Comparison of ENCODE assay signal across 9 cellular contexts in genomic region chr10:11210211-11210922, GRCh38.
DNase-seq lines count a peak whose midpoint lies in the region; ATAC-seq lines count a peak whose summit lies in the region.
"Had no signal": no experiment of that assay in that cellular context is flagged by ENCODE, and none has a peak within 500 bp of the region (broad histone marks: within the 10 kb centered on the region; RNA-seq: fewer than 3 reads in every experiment).

No MANE protein-coding gene starts in this region.

- CTCF ChIA-PET in activated CD4-positive, alpha-beta memory T cell treated with anti-CD3 and anti-CD28 coated beads for 36 hours (lab: Charles Lee) = interaction anchor here (0.9 to 1.5 kb wide), 6 partner anchors 9 to 62 kb away, joined by 3 to 5 read pairs (median 4); no protein-coding TSS in a partner anchor

- peak; percentile 61 for ATAC-seq in left ventricle myocardium superior
- no peak for ATAC-seq in stimulated activated naive B cell treated with anti-CD40 and anti-IgM and Interleukin-4, amounts not matched to agents 10 μg/mL and 1 μg/mL and 100 μg/mL, for 72 hours (replicated peaks)
- no peak for ATAC-seq in HG02870 (IDR thresholded peaks at IDR 0.05; ENCODE audit: unreplicated experiment)

- H3K9me3 Mint-ChIP-seq in activated T-cell treated with anti-CD3 and anti-CD28 coated beads, Interleukin-2, amount 50 U/mL, for 24 hours = no peaks in the 10 kb centered on the region
- H3K9me3 Mint-ChIP-seq in activated CD4-positive, alpha-beta memory T cell treated with anti-CD3 and anti-CD28 coated beads for 36 hours = no peaks in the 10 kb centered on the region
- no peaks in the 10 kb centered on the region for H3K9me3 Mint-ChIP-seq in stimulated activated naive B cell treated with anti-CD40 and anti-IgM and Interleukin-4, amounts not matched to agents 10 μg/mL and 1 μg/mL and 100 μg/mL, for 72 hours

- POLR2A ChIA-PET in activated CD4-positive, alpha-beta memory T cell treated with anti-CD3 and anti-CD28 coated beads for 36 hours (lab: Charles Lee) = interaction anchor here (0.8 to 5.0 kb wide), 14 partner anchors 9 to 60 kb away, joined by 3 to 28 read pairs (median 4); no protein-coding TSS in a partner anchor

- no peaks in the 10 kb centered on the region for H3K27me3 Mint-ChIP-seq in activated T-cell treated with anti-CD3 and anti-CD28 coated beads, Interleukin-2, amount 50 U/mL, for 24 hours
- H3K27me3 Mint-ChIP-seq in activated CD4-positive, alpha-beta memory T cell treated with anti-CD3 and anti-CD28 coated beads for 36 hours = no peaks in the 10 kb centered on the region
- H3K27me3 Mint-ChIP-seq in stimulated activated naive B cell treated with anti-CD40 and anti-IgM and Interleukin-4, amounts not matched to agents 10 μg/mL and 1 μg/mL and 100 μg/mL, for 72 hours = no peaks in the 10 kb centered on the region

- no peak for DNase-seq in activated T-cell treated with anti-CD3 and anti-CD28 coated beads, Interleukin-2, amount 50 U/mL, for 24 hours
- no peak for DNase-seq in activated T-cell treated with anti-CD3 and anti-CD28 coated beads, Interleukin-2, amount 50 U/mL, for 1 hour
- peak; percentile 49 for DNase-seq in activated CD4-positive, alpha-beta memory T cell treated with anti-CD3 and anti-CD28 coated beads for 36 hours
- peak; percentile 57 for DNase-seq in left ventricle myocardium superior
- no peak for DNase-seq in stimulated activated naive B cell treated with anti-CD40 and anti-IgM and Interleukin-4, amounts not matched to agents 10 μg/mL and 1 μg/mL and 100 μg/mL, for 72 hours
- no peak for DNase-seq in GDM1 (lab: John Stamatoyannopoulos, UW)
- no peak for DNase-seq in NK-92 treated with Interleukin-12 subunit alpha and Interleukin-12 subunit beta, amount 100 ng/mL, for 24 hours (lab: John Stamatoyannopoulos, UW)
- DNase-seq: NCI-H1048 had no signal

- H3K27ac Mint-ChIP-seq in activated T-cell treated with anti-CD3 and anti-CD28 coated beads, Interleukin-2, amount 50 U/mL, for 24 hours = peak overlapping the region; percentile 97
- peak overlapping the region; percentile 92 for H3K27ac Mint-ChIP-seq in activated CD4-positive, alpha-beta memory T cell treated with anti-CD3 and anti-CD28 coated beads for 36 hours
- peak overlapping the region; percentile 94 for H3K27ac Mint-ChIP-seq in stimulated activated naive B cell treated with anti-CD40 and anti-IgM and Interleukin-4, amounts not matched to agents 10 μg/mL and 1 μg/mL and 100 μg/mL, for 72 hours

- H3K4me3 Mint-ChIP-seq in activated T-cell treated with anti-CD3 and anti-CD28 coated beads, Interleukin-2, amount 50 U/mL, for 24 hours = peak overlapping the region; percentile 79
- peak overlapping the region; percentile 65 for H3K4me3 Mint-ChIP-seq in activated CD4-positive, alpha-beta memory T cell treated with anti-CD3 and anti-CD28 coated beads for 36 hours
- H3K4me3 Mint-ChIP-seq in stimulated activated naive B cell treated with anti-CD40 and anti-IgM and Interleukin-4, amounts not matched to agents 10 μg/mL and 1 μg/mL and 100 μg/mL, for 72 hours = peak overlapping the region; percentile 80 to 84

- peaks cover 95% of the 10 kb centered on the region for H3K36me3 Mint-ChIP-seq in activated T-cell treated with anti-CD3 and anti-CD28 coated beads, Interleukin-2, amount 50 U/mL, for 24 hours (ENCODE audit: low read depth)
- H3K36me3 Mint-ChIP-seq in activated CD4-positive, alpha-beta memory T cell treated with anti-CD3 and anti-CD28 coated beads for 36 hours = peaks cover 58% of the 10 kb centered on the region
- peaks cover 75 to 95% of the 10 kb centered on the region in 2 donors for H3K36me3 Mint-ChIP-seq in stimulated activated naive B cell treated with anti-CD40 and anti-IgM and Interleukin-4, amounts not matched to agents 10 μg/mL and 1 μg/mL and 100 μg/mL, for 72 hours

- intact Hi-C loops in activated CD4-positive, alpha-beta memory T cell treated with anti-CD3 and anti-CD28 coated beads for 36 hours (cut with micrococcal nuclease) = no loop called here
- intact Hi-C loops in left ventricle myocardium superior (cut with micrococcal nuclease) = no loop called here

- peaks cover 99% of the 10 kb centered on the region for H3K4me1 Mint-ChIP-seq in activated T-cell treated with anti-CD3 and anti-CD28 coated beads, Interleukin-2, amount 50 U/mL, for 24 hours (ENCODE audit: low read depth)
- peaks cover 97% of the 10 kb centered on the region for H3K4me1 Mint-ChIP-seq in activated CD4-positive, alpha-beta memory T cell treated with anti-CD3 and anti-CD28 coated beads for 36 hours (ENCODE audit: low read depth)
- H3K4me1 Mint-ChIP-seq in stimulated activated naive B cell treated with anti-CD40 and anti-IgM and Interleukin-4, amounts not matched to agents 10 μg/mL and 1 μg/mL and 100 μg/mL, for 72 hours = peaks cover 82 to 100% of the 10 kb centered on the region in 2 donors

Comparison
In these comparisons a context has a peak if more than half of its experiments do, and no peak if none do; other contexts are left out.
1. DNase-seq: peak in activated CD4-positive, alpha-beta memory T cell treated with anti-CD3 and anti-CD28 coated beads for 36 hours (single experiment) and left ventricle myocardium superior (single experiment); none in activated T-cell treated with anti-CD3 and anti-CD28 coated beads, Interleukin-2, amount 50 U/mL, for 24 hours (single experiment), activated T-cell treated with anti-CD3 and anti-CD28 coated beads, Interleukin-2, amount 50 U/mL, for 1 hour (single experiment), stimulated activated naive B cell treated with anti-CD40 and anti-IgM and Interleukin-4, amounts not matched to agents 10 μg/mL and 1 μg/mL and 100 μg/mL, for 72 hours (single experiment), GDM1 (single experiment) and NK-92 treated with Interleukin-12 subunit alpha and Interleukin-12 subunit beta, amount 100 ng/mL, for 24 hours (single experiment).
2. Peak in every context shown above with its lines, with median percentiles within 50 percentile points of each other: H3K27ac Mint-ChIP-seq and H3K4me3 Mint-ChIP-seq.